In genomic region chr3:141065258-141065657, GRCh38 we compare ENCODE assay signal across 27 cellular contexts. TPM values are rescaled to one million over a fixed set of nuclear protein-coding genes. Genes with fewer than 3 reads are reported as not detected.
"Had no signal": no experiment of that assay in that cellular context is flagged by ENCODE, and none has a peak within 500 bp of the region (broad histone marks: within the 10 kb centered on the region; RNA-seq: fewer than 3 reads in every experiment).

No MANE protein-coding gene starts in this region.

- H3K27me3 Mint-ChIP-seq: activated CD4-positive, alpha-beta T cell treated with anti-CD3 and anti-CD28 coated beads, Interleukin-2, amount 10 ng/mL, durations not matched to agents 7 days and 5 days; dendritic cell treated with granulocyte-macrophage colony-stimulating factor and Interleukin-4, amounts not matched to agents 40 ng/mL and 50 ng/mL, for 4 days; stimulated activated naive CD8-positive, alpha-beta T cell treated with anti-CD3 and anti-CD28 coated beads, Interleukin-15, amount 100 ng/mL, for 72 hours had no signal

- H3K9me3 ChIP-seq: left lung, right lobe of liver, tibial nerve, vagina had no signal

- H3K36me3 ChIP-seq: left lung, right lobe of liver, tibial nerve, vagina had no signal

- H3K36me3 Mint-ChIP-seq: activated naive CD8-positive, alpha-beta T cell treated with anti-CD3 and anti-CD28 coated beads, Interleukin-2, amount 10 ng/mL, durations not matched to agents 7 days and 5 days; natural killer cell; stimulated activated effector memory CD8-positive, alpha-beta T cell treated with anti-CD3 and anti-CD28 coated beads, Interleukin-12 subunit alpha, Interleukin-12 subunit beta, amount 100 ng/mL, for 72 hours had no signal

- H3K27me3 ChIP-seq: left lung, right lobe of liver, tibial nerve, vagina had no signal

- ATAC-seq: activated CD4-positive, CD25-positive, alpha-beta regulatory T cell treated with anti-CD3 and anti-CD28 coated beads, Interleukin-2, amount 50 U/mL, for 24 hours; activated CD8-positive, alpha-beta T cell treated with anti-CD3 and anti-CD28 coated beads for 36 hours; activated T-cell treated with anti-CD3 and anti-CD28 coated beads, Interleukin-2, amount 50 U/mL, for 4 hours; foreskin keratinocyte; left lung; natural killer cell; right lobe of liver; stimulated activated effector memory CD8-positive, alpha-beta T cell treated with anti-CD3 and anti-CD28 coated beads, Interleukin-12 subunit alpha, Interleukin-12 subunit beta, amount 100 ng/mL, for 72 hours; stimulated activated naive CD8-positive, alpha-beta T cell treated with anti-CD3 and anti-CD28 coated beads, Interleukin-15, amount 100 ng/mL, for 72 hours had no signal

- H3K4me1 ChIP-seq: foreskin keratinocyte, left lung, right lobe of liver, tibial nerve, vagina had no signal

- H3K9me3 Mint-ChIP-seq: activated CD4-positive, alpha-beta T cell treated with anti-CD3 and anti-CD28 coated beads, Interleukin-2, amount 10 ng/mL, durations not matched to agents 7 days and 5 days; activated CD8-positive, alpha-beta T cell treated with anti-CD3 and anti-CD28 coated beads for 36 hours; activated naive CD4-positive, alpha-beta T cell treated with anti-CD3 and anti-CD28 coated beads for 36 hours; activated naive CD8-positive, alpha-beta T cell treated with anti-CD3 and anti-CD28 coated beads, Interleukin-2, amount 10 ng/mL, durations not matched to agents 7 days and 5 days; activated T-cell treated with anti-CD3 and anti-CD28 coated beads, Interleukin-2, amount 50 U/mL, for 4 hours; activated T-helper 2 cell treated with anti-CD3 and anti-CD28 coated beads, Interferon-gamma antibody, Interleukin-2, Interleukin-4, amounts not matched to agents 10 μg/mL and 5 μg/mL and 100 μg/mL, durations not matched to agents 14 hours and 24 hours and 36 hours; dendritic cell treated with granulocyte-macrophage colony-stimulating factor and Interleukin-4, amounts not matched to agents 40 ng/mL and 50 ng/mL, for 4 days; natural killer cell; stimulated activated effector memory CD8-positive, alpha-beta T cell treated with anti-CD3 and anti-CD28 coated beads, Interleukin-12 subunit alpha, Interleukin-12 subunit beta, amount 100 ng/mL, for 72 hours; stimulated activated naive CD8-positive, alpha-beta T cell treated with anti-CD3 and anti-CD28 coated beads, Interleukin-15, amount 100 ng/mL, for 72 hours; T-helper 2 cell treated with Interferon-gamma antibody and Interleukin-4, amounts not matched to agents 5 μg/mL and 100 μg/mL, for 36 hours had no signal

- H3K4me3 Mint-ChIP-seq: activated CD4-positive, alpha-beta T cell treated with anti-CD3 and anti-CD28 coated beads, Interleukin-2, amount 10 ng/mL, durations not matched to agents 7 days and 5 days; activated CD8-positive, alpha-beta T cell treated with anti-CD3 and anti-CD28 coated beads for 36 hours; activated naive CD4-positive, alpha-beta T cell treated with anti-CD3 and anti-CD28 coated beads for 36 hours; activated naive CD8-positive, alpha-beta T cell treated with anti-CD3 and anti-CD28 coated beads, Interleukin-2, amount 10 ng/mL, durations not matched to agents 7 days and 5 days; activated T-cell treated with anti-CD3 and anti-CD28 coated beads, Interleukin-2, amount 50 U/mL, for 4 hours; dendritic cell treated with granulocyte-macrophage colony-stimulating factor and Interleukin-4, amounts not matched to agents 40 ng/mL and 50 ng/mL, for 4 days; natural killer cell; stimulated activated effector memory CD8-positive, alpha-beta T cell treated with anti-CD3 and anti-CD28 coated beads, Interleukin-12 subunit alpha, Interleukin-12 subunit beta, amount 100 ng/mL, for 72 hours; stimulated activated naive CD8-positive, alpha-beta T cell treated with anti-CD3 and anti-CD28 coated beads, Interleukin-15, amount 100 ng/mL, for 72 hours; T-helper 2 cell treated with Interferon-gamma antibody and Interleukin-4, amounts not matched to agents 5 μg/mL and 100 μg/mL, for 36 hours had no signal

- DNase-seq: activated CD4-positive, alpha-beta T cell treated with anti-CD3 and anti-CD28 coated beads, Interleukin-2, amount 10 ng/mL, durations not matched to agents 7 days and 5 days; activated CD8-positive, alpha-beta T cell treated with anti-CD3 and anti-CD28 coated beads for 36 hours; activated naive CD4-positive, alpha-beta T cell treated with anti-CD3 and anti-CD28 coated beads for 36 hours; activated naive CD8-positive, alpha-beta T cell treated with anti-CD3 and anti-CD28 coated beads, Interleukin-2, amount 10 ng/mL, durations not matched to agents 7 days and 5 days; activated T-cell treated with anti-CD3 and anti-CD28 coated beads, Interleukin-2, amount 50 U/mL, for 4 hours; amygdala; effector CD8-positive, alpha-beta T cell; foreskin keratinocyte; kidney; left lung; mammary epithelial cell; midbrain; natural killer cell; nucleus accumbens; posterior cingulate gyrus; small intestine; stimulated activated CD4-positive, alpha-beta T cell treated with anti-CD3 and anti-CD28 coated beads, Interleukin-2, amount 100 ng/mL, for 24 hours; stimulated activated naive CD8-positive, alpha-beta T cell treated with anti-CD3 and anti-CD28 coated beads, Interleukin-15, amount 100 ng/mL, for 72 hours had no signal

- H3K27ac Mint-ChIP-seq: activated CD4-positive, alpha-beta T cell treated with anti-CD3 and anti-CD28 coated beads, Interleukin-2, amount 10 ng/mL, durations not matched to agents 7 days and 5 days; activated CD8-positive, alpha-beta T cell treated with anti-CD3 and anti-CD28 coated beads for 36 hours; activated naive CD4-positive, alpha-beta T cell treated with anti-CD3 and anti-CD28 coated beads for 36 hours; activated naive CD8-positive, alpha-beta T cell treated with anti-CD3 and anti-CD28 coated beads, Interleukin-2, amount 10 ng/mL, durations not matched to agents 7 days and 5 days; activated T-helper 2 cell treated with anti-CD3 and anti-CD28 coated beads, Interferon-gamma antibody, Interleukin-2, Interleukin-4, amounts not matched to agents 10 μg/mL and 5 μg/mL and 100 μg/mL, durations not matched to agents 14 hours and 24 hours and 36 hours; dendritic cell treated with granulocyte-macrophage colony-stimulating factor and Interleukin-4, amounts not matched to agents 40 ng/mL and 50 ng/mL, for 4 days; natural killer cell; stimulated activated effector memory CD8-positive, alpha-beta T cell treated with anti-CD3 and anti-CD28 coated beads, Interleukin-12 subunit alpha, Interleukin-12 subunit beta, amount 100 ng/mL, for 72 hours; stimulated activated naive CD8-positive, alpha-beta T cell treated with anti-CD3 and anti-CD28 coated beads, Interleukin-15, amount 100 ng/mL, for 72 hours; T-helper 2 cell treated with Interferon-gamma antibody and Interleukin-4, amounts not matched to agents 5 μg/mL and 100 μg/mL, for 36 hours had no signal

- H3K4me3 ChIP-seq: left lung, right lobe of liver, tibial nerve, vagina had no signal

- H3K27ac ChIP-seq: foreskin keratinocyte, left lung, right lobe of liver, tibial nerve, vagina, VCaP had no signal

RNA-seq across cellular contexts. Expression of gene SPSB4, which starts 14.1 kb away (rescaled TPM):
- total RNA-seq: activated CD4-positive, alpha-beta T cell treated with anti-CD3 and anti-CD28 coated beads, Interleukin-2, amount 10 ng/mL, durations not matched to agents 7 days and 5 days; activated CD8-positive, alpha-beta T cell treated with anti-CD3 and anti-CD28 coated beads for 36 hours; activated naive CD4-positive, alpha-beta T cell treated with anti-CD3 and anti-CD28 coated beads for 36 hours; activated naive CD8-positive, alpha-beta T cell treated with anti-CD3 and anti-CD28 coated beads, Interleukin-2, amount 10 ng/mL, durations not matched to agents 7 days and 5 days; activated T-cell treated with anti-CD3 and anti-CD28 coated beads, Interleukin-2, amount 50 U/mL, for 4 hours; activated T-helper 2 cell treated with anti-CD3 and anti-CD28 coated beads, Interferon-gamma antibody, Interleukin-2, Interleukin-4, amounts not matched to agents 10 μg/mL and 5 μg/mL and 100 μg/mL, durations not matched to agents 14 hours and 24 hours and 36 hours; foreskin keratinocyte; mammary epithelial cell; natural killer cell had no signal
